Comparison of ENCODE assay signal across 19 cellular contexts in genomic region chr1:47030170-47030805, GRCh38. TPM values are rescaled to one million over a fixed set of nuclear protein-coding genes. Genes with fewer than 3 reads are reported as not detected.
DNase-seq lines count a peak whose midpoint lies in the region; ATAC-seq, FAIRE-seq and TF ChIP-seq lines count a peak whose summit lies in the region.
"Had no signal": no experiment of that assay in that cellular context is flagged by ENCODE, and none has a peak within 500 bp of the region (broad histone marks: within the 10 kb centered on the region; RNA-seq: fewer than 3 reads in every experiment).

No MANE protein-coding gene starts in this region.

- H3K9ac ChIP-seq in PC-3 (ENCODE audit: low read length): peak overlapping the region; percentile 37; the same call in 1 of the 2 replicates
- no peak overlapping the region for H3K9ac ChIP-seq in endothelial cell of umbilical vein (replicated peaks; ENCODE audit: extremely low read depth, insufficient read depth, low read length)
- H3K9ac ChIP-seq: neural progenitor cell had no signal

- H3K4me2 ChIP-seq in PC-3 (ENCODE audit: low read length): peak overlapping the region; percentile 45
- H3K4me2 ChIP-seq in endothelial cell of umbilical vein (ENCODE audit: insufficient read depth, low read length): peak overlapping the region; percentile 52
- H3K4me2 ChIP-seq: neural progenitor cell had no signal

- TF ChIP-seq CTCF in PC-3 (conservative IDR thresholded peaks at IDR 0.05; ENCODE audit: low read depth, low read length) (no peak), endothelial cell of umbilical vein (IDR thresholded peaks at IDR 0.05; ENCODE audit: extremely low read depth in 1 of 2, insufficient read depth in 1 of 2, low read depth in 1 of 2, low read length in 2 of 2) (no peak), right atrium auricular region (IDR thresholded peaks at IDR 0.05) (no peak), thoracic aorta (IDR thresholded peaks at IDR 0.05) (no peak)

- peak; percentile 39 for ATAC-seq in PC-3
- ATAC-seq in thoracic aorta (ENCODE audit: insufficient number of reproducible peaks, low FRiP score, low read depth): peak; percentile 9
- no peak for ATAC-seq in HG02870 (IDR thresholded peaks at IDR 0.05; ENCODE audit: unreplicated experiment)
- ATAC-seq: T-helper 17 cell, WTC11 had no signal

- H4K20me1 ChIP-seq in PC-3 (ENCODE audit: low read length): no peaks in the 10 kb centered on the region
- H4K20me1 ChIP-seq in endothelial cell of umbilical vein (replicated peaks; ENCODE audit: control insufficient read depth, extremely low read depth, insufficient read depth, low read length): no peaks in the 10 kb centered on the region

- peak; percentile 28 for DNase-seq in PC-3
- DNase-seq in endothelial cell of umbilical vein (ENCODE audit: low read depth, low spot score): peak; percentile 12
- DNase-seq in right atrium auricular region (ENCODE audit: low spot score): no peak
- DNase-seq in thoracic aorta (ENCODE audit: low spot score): no peak
- no peak for DNase-seq in NCI-H2196 treated with DMSO at 0.1 percent for 48 hours (lab: John Stamatoyannopoulos, UW; ENCODE audit: unreplicated experiment)
- DNase-seq in NCI-H2029 treated with DMSO at 0.1 percent for 48 hours (lab: John Stamatoyannopoulos, UW): no peak
- no peak for DNase-seq in DMS114 treated with DMSO at 0.1 percent for 48 hours (lab: John Stamatoyannopoulos, UW; ENCODE audit: unreplicated experiment)
- DNase-seq: erythroblast, hypothalamus, NCI-H1694 treated with DMSO at 0.1 percent for 48 hours, NCI-H510A, T-helper 17 cell had no signal

- no peaks in the 10 kb centered on the region for H3K9me1 ChIP-seq in endothelial cell of umbilical vein (replicated peaks; ENCODE audit: control insufficient read depth, extremely low read depth, insufficient read depth, low read length)

- intact Hi-C loops in PC-3 (cut with micrococcal nuclease) (no loop called here), endothelial cell of umbilical vein (cut with micrococcal nuclease) (no loop called here)

- BruUV-seq in PC-3 (replicated peaks; lab: Mats Ljungman, UMichigan) (no TSS peak), endothelial cell of umbilical vein (replicated peaks; lab: Mats Ljungman, UMichigan) (no TSS peak)

- H3K79me2 ChIP-seq in PC-3 (ENCODE audit: low read length) (no peaks in the 10 kb centered on the region), endothelial cell of umbilical vein (ENCODE audit: control insufficient read depth, insufficient read depth, low read length) (no peaks in the 10 kb centered on the region)

- peak overlapping the region; percentile 82 for H3K27ac ChIP-seq in PC-3 (ENCODE audit: low read length)
- no peak overlapping the region for H3K27ac ChIP-seq in endothelial cell of umbilical vein (ENCODE audit: insufficient read depth, low read depth, low read length)
- peak overlapping the region; percentile 57 to 60 for H3K27ac ChIP-seq in right atrium auricular region
- peak overlapping the region; percentile 48 to 52 for H3K27ac ChIP-seq in thoracic aorta
- H3K27ac ChIP-seq: neural progenitor cell had no signal

- dilution Hi-C loops in endothelial cell of umbilical vein (cut with MboI; ENCODE audit: extremely low pct_ligation_motif_present, low sequenced_read_pairs): no loop called here

- POLR2A ChIA-PET in PC-3 (lab: Charles Lee; ENCODE audit: unreplicated experiment) (no interaction called here), endothelial cell of umbilical vein (lab: Charles Lee) (no interaction called here)

- H3K27me3 ChIP-seq in PC-3 (ENCODE audit: low read length): no peaks in the 10 kb centered on the region
- no peaks in the 10 kb centered on the region for H3K27me3 ChIP-seq in endothelial cell of umbilical vein (ENCODE audit: control insufficient read depth in 2 of 2, insufficient read depth in 2 of 2, low read length in 2 of 2)
- H3K27me3 ChIP-seq in right atrium auricular region: no peaks in the 10 kb centered on the region
- H3K27me3 ChIP-seq in thoracic aorta (replicated peaks; ENCODE audit: insufficient read depth): no peaks in the 10 kb centered on the region
- H3K27me3 ChIP-seq: MG63 had no signal

- H3F3A ChIP-seq in PC-3 (ENCODE audit: low read length, unreplicated experiment): no peaks in the 10 kb centered on the region

- H3K4me1 ChIP-seq in PC-3 (ENCODE audit: insufficient read depth, low read length) (peaks cover 32% of the 10 kb centered on the region), endothelial cell of umbilical vein (ENCODE audit: control insufficient read depth, extremely low read depth, insufficient read depth, low read length) (peaks cover 28% of the 10 kb centered on the region), right atrium auricular region (peaks cover 0 to 38% of the 10 kb centered on the region in 2 donors), thoracic aorta (ENCODE audit: control insufficient read depth in 1 of 2, low read depth in 2 of 2) (peaks cover 18 to 45% of the 10 kb centered on the region in 2 donors)
- H3K4me1 ChIP-seq: neural progenitor cell had no signal

- H3K9me3 ChIP-seq in PC-3 (ENCODE audit: low read length) (no peaks in the 10 kb centered on the region), endothelial cell of umbilical vein (replicated peaks; ENCODE audit: control insufficient read depth, insufficient read depth, low read length) (no peaks in the 10 kb centered on the region), right atrium auricular region (no peaks in the 10 kb centered on the region), thoracic aorta (no peaks in the 10 kb centered on the region)
- H3K9me3 ChIP-seq: MG63 had no signal

- no peaks in the 10 kb centered on the region for H3K9me2 ChIP-seq in PC-3 (replicated peaks; ENCODE audit: low read length)

- CTCF ChIA-PET in PC-3 (lab: Charles Lee): no interaction called here
- CTCF ChIA-PET in endothelial cell of umbilical vein (lab: Charles Lee): interaction anchor here (1.5 to 2.2 kb wide), 2 partner anchors 8 to 11 kb away, joined by 6 to 9 read pairs; no protein-coding TSS in a partner anchor

- H3K36me3 ChIP-seq in PC-3 (ENCODE audit: low read depth, low read length): no peaks in the 10 kb centered on the region
- no peaks in the 10 kb centered on the region for H3K36me3 ChIP-seq in endothelial cell of umbilical vein (ENCODE audit: control insufficient read depth in 2 of 2, extremely low read depth in 1 of 2, insufficient read depth in 2 of 2, low read length in 2 of 2)
- no peaks in the 10 kb centered on the region for H3K36me3 ChIP-seq in right atrium auricular region
- H3K36me3 ChIP-seq in thoracic aorta: peaks cover 8% of the 10 kb centered on the region
- H3K36me3 ChIP-seq: MG63, neural progenitor cell had no signal

- no peak for TF ChIP-seq POLR2A in endothelial cell of umbilical vein (IDR thresholded peaks at IDR 0.05; ENCODE audit: low read depth, low read length)

- 0 out of 2 replicates have a peak overlapping the region, but pooled peaks have one; percentile 9 for H3K4me3 ChIP-seq in PC-3 (ENCODE audit: low read length)
- no peak overlapping the region for H3K4me3 ChIP-seq in endothelial cell of umbilical vein (replicated peaks in 1 of 3; ENCODE audit: insufficient read depth in 1 of 3, low read depth in 1 of 3, low read length in 3 of 3)
- no peak overlapping the region for H3K4me3 ChIP-seq in right atrium auricular region
- no peak overlapping the region for H3K4me3 ChIP-seq in thoracic aorta
- H3K4me3 ChIP-seq: MG63, neural progenitor cell had no signal

- H2AFZ ChIP-seq in PC-3 (ENCODE audit: low read length) (peak overlapping the region; percentile 36; the same call in 1 of the 2 replicates), endothelial cell of umbilical vein (ENCODE audit: low read depth, low read length) (no peak overlapping the region)
- H2AFZ ChIP-seq: neural progenitor cell had no signal

- peak; percentile 63 for FAIRE-seq in endothelial cell of umbilical vein (lab: Jason Lieb, UNC)

TF ChIP-seq in endothelial cell of umbilical vein, 7 proteins besides CTCF, POLR2A, EP300 and RAD21:
- peak; percentile 22 for TF ChIP-seq JUN (IDR thresholded peaks at IDR 0.05; ENCODE audit: borderline replicate concordance, insufficient read depth, insufficient read length, low read depth)
- TF ChIP-seq FOS (IDR thresholded peaks at IDR 0.05; ENCODE audit: borderline replicate concordance, insufficient read depth, low read length): peak; percentile 20
- TF ChIP-seq POLR2AphosphoS5 (IDR thresholded peaks at IDR 0.05; ENCODE audit: insufficient read depth, low read depth, low read length): no peak

RNA-seq across cellular contexts. Expression of gene CYP4X1, which starts 6.8 kb away (rescaled TPM):
- 0.52 and 1.0 TPM in 2 replicates for total RNA-seq in PC-3 (2014; rRNA removed)
- total RNA-seq in endothelial cell of umbilical vein: 2.3 and 3.7 TPM in 2 replicates
- 2.4 and 3.2 TPM in 2 replicates for polyA plus RNA-seq in endothelial cell of umbilical vein
- polyA plus RNA-seq in endothelial cell of umbilical vein (2011; cell fraction: cytosol; rRNA removed): 1.1 and 1.9 TPM in 2 replicates
- 2.1 and 2.9 TPM in 2 replicates for polyA plus RNA-seq in endothelial cell of umbilical vein (2011; cell fraction: nucleus; rRNA removed)
- polyA plus RNA-seq in endothelial cell of umbilical vein (2012): 0.41 TPM in 1 of 2 replicates, not detected in the other
- polyA minus RNA-seq in endothelial cell of umbilical vein: 2.0 and 3.0 TPM in 2 replicates
- not detected for polyA minus RNA-seq in endothelial cell of umbilical vein (2011; cell fraction: cytosol; rRNA and poly(A)+ RNA removed)
- polyA minus RNA-seq in endothelial cell of umbilical vein (2011; cell fraction: nucleus; rRNA and poly(A)+ RNA removed): 2.1 and 2.7 TPM in 2 replicates
- 1 to 10 TPM; 2.2 to 3.5 TPM for total RNA-seq in right atrium auricular region
- 10 to 100 TPM; 29.6 to 47.9 TPM for total RNA-seq in thoracic aorta
- total RNA-seq: activated CD8-positive, alpha-beta memory T cell treated with anti-CD3 and anti-CD28 coated beads for 36 hours; G401; mononuclear cell; T-helper 17 cell had no signal

RNA-seq across cellular contexts. Expression of gene CYP4Z1, which starts 36.7 kb away (rescaled TPM):
- total RNA-seq in PC-3 (2014; rRNA removed) (not detected in 2 replicates), endothelial cell of umbilical vein (not detected in 2 replicates), right atrium auricular region (under 1 TPM in 1 of 2 donors, not detected in 1; 0.35 TPM), thoracic aorta (1 to 10 TPM; 1.1 to 3.9 TPM)
- polyA plus RNA-seq in endothelial cell of umbilical vein: 0.03 TPM in 1 of 2 replicates, not detected in the other
- polyA plus RNA-seq in endothelial cell of umbilical vein (2011; cell fraction: cytosol; rRNA removed): not detected in 2 replicates
- polyA plus RNA-seq in endothelial cell of umbilical vein (2011; cell fraction: nucleus; rRNA removed): not detected in 2 replicates
- not detected in 2 replicates for polyA plus RNA-seq in endothelial cell of umbilical vein (2012)
- not detected in 2 replicates for polyA minus RNA-seq in endothelial cell of umbilical vein
- polyA minus RNA-seq in endothelial cell of umbilical vein (2011; cell fraction: cytosol; rRNA and poly(A)+ RNA removed): not detected
- not detected in 2 replicates for polyA minus RNA-seq in endothelial cell of umbilical vein (2011; cell fraction: nucleus; rRNA and poly(A)+ RNA removed)
- total RNA-seq: activated CD8-positive, alpha-beta memory T cell treated with anti-CD3 and anti-CD28 coated beads for 36 hours; G401; mononuclear cell; T-helper 17 cell; WTC11 had no signal

Comparison
In these comparisons a context has a peak if more than half of its experiments do, and no peak if none do; other contexts are left out.
1. DNase-seq: peak in PC-3 (single experiment) and endothelial cell of umbilical vein (single experiment); none in right atrium auricular region (single experiment), thoracic aorta (single experiment), NCI-H2196 treated with DMSO at 0.1 percent for 48 hours (single experiment), NCI-H2029 treated with DMSO at 0.1 percent for 48 hours (single experiment) and DMS114 treated with DMSO at 0.1 percent for 48 hours (single experiment).